ENCODE assay signal across 25 cellular contexts in genomic region chr19:31263317-31263716, GRCh38.
DNase-seq lines count a peak whose midpoint lies in the region; ATAC-seq, FAIRE-seq and TF ChIP-seq lines count a peak whose summit lies in the region.
"Had no signal": no experiment of that assay in that cellular context is flagged by ENCODE, and none has a peak within 500 bp of the region (broad histone marks: within the 10 kb centered on the region; RNA-seq: fewer than 3 reads in every experiment).

No MANE protein-coding gene starts in this region.

- H4K91ac ChIP-seq in H1 (replicated peaks; ENCODE audit: insufficient read length, low read length) = no peak overlapping the region

- POLR2A ChIA-PET in HepG2 (lab: Yijun Ruan, JAX) = no interaction called here
- POLR2A ChIA-PET in H1 (lab: Charles Lee; ENCODE audit: partially characterized antibody) = no interaction called here

- H3K4me1 ChIP-seq in right lobe of liver (no peaks in the 10 kb centered on the region), HepG2 (ENCODE audit: insufficient read depth, low read length) (no peaks in the 10 kb centered on the region), H1 (replicated peaks in 1 of 4; ENCODE audit: control insufficient read depth in 3 of 4, insufficient read depth in 4 of 4, low read length in 3 of 4) (no peaks in the 10 kb centered on the region; a peak in 3 of 7 replicates), GM23248 (ENCODE audit: insufficient read depth) (peaks cover 15% of the 10 kb centered on the region)
- H3K4me1 ChIP-seq: A549, BE2C, Caco-2, HAP-1 had no signal

- peak overlapping the region; percentile 11; the same call in 1 of the 2 replicates for H4K8ac ChIP-seq in H1 (ENCODE audit: extremely low read depth, insufficient read depth, low read length)

- peaks cover 45% of the 10 kb centered on the region for H3K4me1 Mint-ChIP-seq in nephron

- H3K27me3 ChIP-seq in right lobe of liver (no peaks in the 10 kb centered on the region), HepG2 (ENCODE audit: control insufficient read depth in 1 of 2, insufficient read depth in 2 of 2, low read length in 2 of 2) (no peaks in the 10 kb centered on the region), H1 (replicated peaks in 1 of 4; ENCODE audit: control insufficient read depth in 3 of 4, extremely low read depth in 1 of 4, insufficient read depth in 3 of 4, low read length in 3 of 4) (no peaks in the 10 kb centered on the region), GM23248 (replicated peaks; ENCODE audit: insufficient read depth) (no peaks in the 10 kb centered on the region)
- H3K27me3 ChIP-seq: BE2C, upper lobe of left lung had no signal

- no peak overlapping the region for H2BK5ac ChIP-seq in H1 (ENCODE audit: low read depth, low read length)

- H4K20me1 ChIP-seq in HepG2 (ENCODE audit: insufficient read depth, low read length) = no peaks in the 10 kb centered on the region
- H4K20me1 ChIP-seq in H1 (replicated peaks in 1 of 2; ENCODE audit: control insufficient read depth in 1 of 2, insufficient read depth in 2 of 2, low read length in 2 of 2) = no peaks in the 10 kb centered on the region
- H4K20me1 ChIP-seq in GM23248 (ENCODE audit: insufficient read depth) = no peaks in the 10 kb centered on the region

- FAIRE-seq in HepG2 (lab: Jason Lieb, UNC) (no peak), H1 (lab: Jason Lieb, UNC) (no peak)
- FAIRE-seq: A549 had no signal

- TF ChIP-seq POLR2A in right lobe of liver (IDR thresholded peaks at IDR 0.05) (no peak), HepG2 (IDR thresholded peaks at IDR 0.05; ENCODE audit: insufficient read depth in 1 of 2, low read depth in 2 of 2, low read length in 2 of 2) (no peak), H1 (IDR thresholded peaks at IDR 0.05; ENCODE audit: control extremely low read depth in 1 of 2, low read depth in 2 of 2, low read length in 2 of 2) (no peak)

- intact Hi-C loops in right lobe of liver (cut with DNase I) (no loop called here), HepG2 (cut with micrococcal nuclease; ENCODE audit: unreplicated experiment) (no loop called here)

- H3K4me2 ChIP-seq in HepG2 (ENCODE audit: low read depth, low read length) = no peak overlapping the region
- H3K4me2 ChIP-seq in H1 (ENCODE audit: insufficient read depth in 1 of 2, low read depth in 2 of 2, low read length in 2 of 2) = no peak overlapping the region
- H3K4me2 ChIP-seq in GM23248 (ENCODE audit: unreplicated experiment) = no peak overlapping the region
- H3K4me2 ChIP-seq: A549 had no signal

- TF ChIP-seq EP300 in HepG2 (IDR thresholded peaks at IDR 0.05; ENCODE audit: low read depth in 2 of 2, low read length in 2 of 2) = no peak
- no peak for TF ChIP-seq EP300 in HepG2 (CRISPR knock-in tag; IDR thresholded peaks at IDR 0.05; ENCODE audit: borderline replicate concordance)
- no peak for TF ChIP-seq EP300 in H1 (IDR thresholded peaks at IDR 0.05; ENCODE audit: borderline replicate concordance in 1 of 2, low read depth in 2 of 2, low read length in 2 of 2)

- H3F3A ChIP-seq in GM23248 (ENCODE audit: insufficient read depth) = no peaks in the 10 kb centered on the region

- peak overlapping the region in 2 of 3 experiments; percentile 93 to 94 for H3K27ac Mint-ChIP-seq in nephron
- H3K27ac Mint-ChIP-seq: activated CD8-positive, alpha-beta T cell treated with anti-CD3 and anti-CD28 coated beads, Interleukin-2, amount 10 ng/mL, durations not matched to agents 7 days and 5 days; activated naive CD4-positive, alpha-beta T cell treated with anti-CD3 and anti-CD28 coated beads for 36 hours; activated T-cell treated with anti-CD3 and anti-CD28 coated beads, Interleukin-2, amount 50 U/mL, for 24 hours; stimulated activated naive CD8-positive, alpha-beta T cell treated with anti-CD3 and anti-CD28 coated beads, Interleukin-15, Interleukin-2, amounts not matched to agents 100 ng/mL and 50 ng/mL, for 24 hours had no signal

- H3K23ac ChIP-seq in H1 (ENCODE audit: insufficient read length) = no peak overlapping the region

- BruUV-seq in HepG2 (replicated peaks; lab: Mats Ljungman, UMichigan) = no TSS peak

- no peaks in the 10 kb centered on the region for H3K9me3 Mint-ChIP-seq in nephron
- H3K9me3 Mint-ChIP-seq: activated naive CD4-positive, alpha-beta T cell treated with anti-CD3 and anti-CD28 coated beads for 36 hours; activated T-cell treated with anti-CD3 and anti-CD28 coated beads, Interleukin-2, amount 50 U/mL, for 24 hours; stimulated activated naive CD8-positive, alpha-beta T cell treated with anti-CD3 and anti-CD28 coated beads, Interleukin-15, Interleukin-2, amounts not matched to agents 100 ng/mL and 50 ng/mL, for 24 hours had no signal

- no peaks in the 10 kb centered on the region for H3K79me1 ChIP-seq in H1 (ENCODE audit: low read depth, low read length)

- no peak overlapping the region for H2AK5ac ChIP-seq in H1 (ENCODE audit: low read depth, low read length)

- no peaks in the 10 kb centered on the region for H3K36me3 Mint-ChIP-seq in nephron (ENCODE audit: low read depth)

- DNase-seq in right lobe of liver (peak in 2 of 3 donors; percentile 23 to 37), HepG2 (ENCODE audit: low spot score) (no peak), H1 (ENCODE audit: low read depth in 1 of 2, low spot score in 2 of 2) (no peak), GM23248 (no peak), occipital lobe (lab: John Stamatoyannopoulos, UW) (no peak), putamen (ENCODE audit: low spot score) (no peak), NCI-H1105 (lab: John Stamatoyannopoulos, UW) (no peak)
- DNase-seq: activated CD4-positive, alpha-beta T cell treated with anti-CD3 and anti-CD28 coated beads for 1 hour; activated CD8-positive, alpha-beta T cell treated with anti-CD3 and anti-CD28 coated beads, Interleukin-2, amount 10 ng/mL, durations not matched to agents 7 days and 5 days; activated naive CD4-positive, alpha-beta T cell treated with anti-CD3 and anti-CD28 coated beads for 36 hours; activated T-cell treated with anti-CD3 and anti-CD28 coated beads, Interleukin-2, amount 50 U/mL, for 24 hours; BE2C; Caco-2; left ventricle myocardium superior; MV-4-11; NCI-H187 treated with DMSO at 0.1 percent for 48 hours; NCI-H774; stimulated activated CD4-positive, alpha-beta T cell treated with anti-CD3 and anti-CD28 coated beads, Interleukin-12 subunit alpha, Interleukin-12 subunit beta, amount 100 ng/mL, for 4 hours; stimulated activated CD4-positive, alpha-beta T cell treated with anti-CD3 and anti-CD28 coated beads, Interleukin-4, amount 100 ng/mL, for 4 hours had no signal

- H3K4me3 ChIP-seq in right lobe of liver (no peak overlapping the region), HepG2 (replicated peaks in 1 of 3; ENCODE audit: insufficient read depth in 1 of 3, low read depth in 2 of 3, low read length in 3 of 3) (no peak overlapping the region), H1 (ENCODE audit: extremely low read depth in 1 of 4, insufficient read depth in 2 of 4, low read depth in 3 of 4, low read length in 4 of 4) (no peak overlapping the region), GM23248 (no peak overlapping the region)
- H3K4me3 ChIP-seq: A549, cardiac muscle cell, HAP-1, upper lobe of left lung had no signal

- no peak overlapping the region for H3K18ac ChIP-seq in H1 (ENCODE audit: extremely low read depth, low read length)

- H2BK20ac ChIP-seq in H1 (ENCODE audit: low read length) = no peak overlapping the region

- no peak overlapping the region for H3K9ac ChIP-seq in HepG2 (ENCODE audit: insufficient read depth, low read depth, low read length)
- H3K9ac ChIP-seq in H1 (replicated peaks in 1 of 4; ENCODE audit: extremely low read depth in 1 of 4, low read depth in 3 of 4, low read length in 3 of 4) = no peak overlapping the region
- H3K9ac ChIP-seq in GM23248 = no peak overlapping the region

- no peak overlapping the region for H3K4ac ChIP-seq in H1 (replicated peaks; ENCODE audit: insufficient read length, low read depth, low read length)

- no peak overlapping the region for H3K14ac ChIP-seq in H1 (ENCODE audit: insufficient read length)

- no peak overlapping the region for H2BK12ac ChIP-seq in H1 (ENCODE audit: low read depth, low read length)

- ATAC-seq in right lobe of liver (no peak), HepG2 (no peak)
- ATAC-seq: A549; activated CD8-positive, alpha-beta T cell treated with anti-CD3 and anti-CD28 coated beads, Interleukin-2, amount 10 ng/mL, durations not matched to agents 7 days and 5 days; left ventricle myocardium superior had no signal

- no peak overlapping the region for H3K27ac ChIP-seq in right lobe of liver
- H3K27ac ChIP-seq in HepG2 (ENCODE audit: extremely low read length, insufficient read depth, low read length) = no peak overlapping the region
- no peak overlapping the region for H3K27ac ChIP-seq in H1 (ENCODE audit: low read depth, low read length)
- H3K27ac ChIP-seq in GM23248 = no peak overlapping the region
- H3K27ac ChIP-seq: A549, cardiac muscle cell, upper lobe of left lung had no signal

- no peaks in the 10 kb centered on the region for H3K23me2 ChIP-seq in H1 (ENCODE audit: low read depth, low read length)

- H3K9me2 ChIP-seq in GM23248 (ENCODE audit: insufficient read depth) = no peaks in the 10 kb centered on the region

- no peak overlapping the region for H4K5ac ChIP-seq in H1 (ENCODE audit: insufficient read length, low read depth, low read length)

- no peak overlapping the region for H3K4me3 Mint-ChIP-seq in nephron
- H3K4me3 Mint-ChIP-seq: activated CD8-positive, alpha-beta T cell treated with anti-CD3 and anti-CD28 coated beads, Interleukin-2, amount 10 ng/mL, durations not matched to agents 7 days and 5 days; activated naive CD4-positive, alpha-beta T cell treated with anti-CD3 and anti-CD28 coated beads for 36 hours; activated T-cell treated with anti-CD3 and anti-CD28 coated beads, Interleukin-2, amount 50 U/mL, for 24 hours; stimulated activated naive CD8-positive, alpha-beta T cell treated with anti-CD3 and anti-CD28 coated beads, Interleukin-15, Interleukin-2, amounts not matched to agents 100 ng/mL and 50 ng/mL, for 24 hours had no signal

- WGBS in right lobe of liver (ENCODE audit: insufficient coverage, low coverage, low lambda C conversion rate, missing lambda C conversion rate) = 39% methylated on average over 3 of the region's 9 CpGs
- WGBS in HepG2 (ENCODE audit: low lambda C conversion rate) = 23% methylated on average over 6 of the region's 9 CpGs
- 85% methylated on average over 9 of the region's 9 CpGs; no CpG with 5 or more reads in 1 of the 2 experiments for WGBS in H1 (ENCODE audit: extremely low coverage in 1 of 2, insufficient coverage in 1 of 2, insufficient read length in 1 of 2, insufficient replicate concordance in 2 of 2, low coverage in 1 of 2, low lambda C conversion rate in 2 of 2, missing lambda C conversion rate in 1 of 2), 2 experiments
- WGBS in GM23248 (ENCODE audit: low coverage in 1 of 2, low lambda C conversion rate in 2 of 2, missing lambda C conversion rate in 2 of 2), 2 experiments = 94 to 100% methylated on average over 9 of the region's 9 CpGs

- CTCF ChIA-PET in HepG2 (lab: Yijun Ruan, JAX; ENCODE audit: low intra/inter-chr PET ratio, low total read pairs) (no interaction called here), H1 (lab: Charles Lee; ENCODE audit: partially characterized antibody) (interaction anchor here (0.6 to 4.7 kb wide), 5 partner anchors 11 to 962 kb away, joined by 3 to 19 read pairs (median 4); no protein-coding TSS in a partner anchor)

- no peak overlapping the region for H3K56ac ChIP-seq in H1 (replicated peaks; ENCODE audit: insufficient read length, low read depth, low read length)

- peaks cover 13% of the 10 kb centered on the region for H3K27me3 Mint-ChIP-seq in nephron (ENCODE audit: low read depth)

- H2AFZ ChIP-seq in HepG2 (ENCODE audit: low read length) (no peak overlapping the region), H1 (ENCODE audit: low read length) (no peak overlapping the region), GM23248 (no peak overlapping the region)

- H3K9me3 ChIP-seq in right lobe of liver = no peaks in the 10 kb centered on the region
- H3K9me3 ChIP-seq in HepG2 (ENCODE audit: low read length) = peaks cover 51% of the 10 kb centered on the region
- H3K9me3 ChIP-seq in H1 (ENCODE audit: insufficient read depth in 2 of 2, low read depth in 1 of 2, low read length in 1 of 2) = no peaks in the 10 kb centered on the region
- no peaks in the 10 kb centered on the region for H3K9me3 ChIP-seq in GM23248 (ENCODE audit: low read depth)
- H3K9me3 ChIP-seq: BE2C, Caco-2, HAP-1, upper lobe of left lung had no signal

- TF ChIP-seq RAD21 in HepG2 (CRISPR knock-in tag; IDR thresholded peaks at IDR 0.05) (no peak), H1 (IDR thresholded peaks at IDR 0.05 in 1 of 2, conservative IDR thresholded peaks at IDR 0.05 in 1 of 2; ENCODE audit: low read depth in 2 of 2, low read length in 2 of 2) (no peak; a peak in 1 of 4 replicates)

- no peak overlapping the region for H2BK15ac ChIP-seq in H1 (ENCODE audit: low read length)

- H2BK120ac ChIP-seq in H1 (replicated peaks; ENCODE audit: low read depth, low read length) = no peak overlapping the region

- in situ Hi-C loops in HepG2 (cut with HindIII; ENCODE audit: extremely low pct_ligation_motif_present, low pct_unique_long_range_greater_than_20kb) = no loop called here
- in situ Hi-C loops in GM23248 (cut with MboI) = no loop called here

- H3K79me2 ChIP-seq in HepG2 (ENCODE audit: insufficient read depth, low read length) (no peaks in the 10 kb centered on the region), H1 (ENCODE audit: control insufficient read depth in 1 of 2, insufficient read depth in 2 of 2, low read length in 2 of 2) (no peaks in the 10 kb centered on the region), GM23248 (ENCODE audit: insufficient read depth) (no peaks in the 10 kb centered on the region)

- TF ChIP-seq CTCF in right lobe of liver (IDR thresholded peaks at IDR 0.05) (no peak), HepG2 (CRISPR knock-in tag; IDR thresholded peaks at IDR 0.05) (no peak), H1 (IDR thresholded peaks at IDR 0.05; ENCODE audit: control extremely low read depth in 1 of 3, insufficient read depth in 1 of 3, low read depth in 1 of 3, low read length in 3 of 3) (no peak), nephron (IDR thresholded peaks at IDR 0.05; ENCODE audit: unreplicated experiment in 3 of 3) (no peak)

- H3K36me3 ChIP-seq in right lobe of liver (no peaks in the 10 kb centered on the region), HepG2 (replicated peaks in 1 of 2; ENCODE audit: control insufficient read depth in 1 of 2, insufficient read depth in 2 of 2, low read length in 2 of 2) (no peaks in the 10 kb centered on the region), H1 (ENCODE audit: control insufficient read depth in 2 of 4, insufficient read depth in 4 of 4, low read length in 3 of 4) (no peaks in the 10 kb centered on the region), GM23248 (ENCODE audit: low read depth) (no peaks in the 10 kb centered on the region)
- H3K36me3 ChIP-seq: BE2C, cardiac muscle cell, HAP-1, upper lobe of left lung had no signal

Comparison
In these comparisons a context has a peak if more than half of its experiments do, and no peak if none do; other contexts are left out.
1. DNase-seq: peak in right lobe of liver (2 of 3); none in HepG2 (single experiment), H1 (0 of 2), GM23248 (single experiment), occipital lobe (single experiment), putamen (single experiment) and NCI-H1105 (single experiment).